In the genomic region with DNA sequence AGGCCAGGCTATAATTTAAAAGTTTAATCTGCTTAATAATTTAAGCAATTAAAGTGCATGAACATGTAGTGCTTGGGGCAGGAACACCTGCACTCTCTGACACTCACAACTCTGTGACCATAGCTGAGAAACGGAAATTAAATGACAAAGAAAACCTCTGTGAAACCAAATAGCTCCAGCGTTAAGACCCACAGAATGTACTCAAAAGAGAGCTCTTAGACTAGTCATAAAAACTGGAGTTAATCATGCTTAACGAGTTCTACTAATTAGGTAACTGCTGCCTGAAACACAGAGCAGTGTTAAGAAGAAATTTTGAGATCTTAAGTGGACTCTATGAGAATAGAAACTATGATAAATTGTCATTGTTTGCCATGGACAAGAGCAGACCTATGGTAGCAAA, we compare ENCODE assay signal across 25 cellular contexts.
DNase-seq lines count a peak whose midpoint lies in the region; ATAC-seq and TF ChIP-seq lines count a peak whose summit lies in the region.
"Had no signal": no experiment of that assay in that cellular context is flagged by ENCODE, and none has a peak within 500 bp of the region (broad histone marks: within the 10 kb centered on the region; RNA-seq: fewer than 3 reads in every experiment).

No MANE protein-coding gene starts in this region.

- H3K36me3 ChIP-seq in HAP-1 (replicated peaks): no peaks in the 10 kb centered on the region
- H3K36me3 ChIP-seq in SU-DHL-6 (ENCODE audit: low read length): no peaks in the 10 kb centered on the region
- H3K36me3 ChIP-seq: prostate gland, SJSA1 had no signal

- peak overlapping the region; percentile 24 for H3K4me2 ChIP-seq in SU-DHL-6 (ENCODE audit: low read depth, low read length, poor library complexity, severe bottlenecking)

- H3K27me3 Mint-ChIP-seq in Calu3 (ENCODE audit: unreplicated experiment): no peaks in the 10 kb centered on the region
- H3K27me3 Mint-ChIP-seq: activated CD4-positive, alpha-beta memory T cell treated with anti-CD3 and anti-CD28 coated beads for 36 hours; activated naive CD8-positive, alpha-beta T cell treated with anti-CD3 and anti-CD28 coated beads, Interleukin-2, amount 10 ng/mL, durations not matched to agents 7 days and 5 days; CD4-positive, alpha-beta T cell; central memory CD8-positive, alpha-beta T cell had no signal

- H3K4me3 ChIP-seq in HAP-1 (no peak overlapping the region), SU-DHL-6 (ENCODE audit: insufficient read depth, low read length, poor library complexity, severe bottlenecking) (no peak overlapping the region)
- H3K4me3 ChIP-seq: prostate gland, SJSA1 had no signal

- TF ChIP-seq CTCF in SU-DHL-6 (IDR thresholded peaks at IDR 0.05; ENCODE audit: insufficient read depth, low read length, poor library complexity, severe bottlenecking) (no peak), Calu3 (IDR thresholded peaks at IDR 0.05; ENCODE audit: unreplicated experiment) (no peak)

- DNase-seq in NCI-H1105 treated with DMSO at 0.1 percent for 48 hours (lab: John Stamatoyannopoulos, UW) (peak; percentile 2), NCI-H1105 (lab: John Stamatoyannopoulos, UW) (no peak), HAP-1 (ENCODE audit: low spot score in 2 of 2) (peak; percentile 33 to 83), hippocampal formation (lab: John Stamatoyannopoulos, UW) (no peak), Calu3 (no peak)
- DNase-seq: activated CD4-positive, alpha-beta memory T cell treated with anti-CD3 and anti-CD28 coated beads for 36 hours; activated naive CD8-positive, alpha-beta T cell treated with anti-CD3 and anti-CD28 coated beads, Interleukin-2, amount 10 ng/mL, durations not matched to agents 7 days and 5 days; CD4-positive, alpha-beta T cell; dermis blood vessel endothelial cell; KBM-7; mammary epithelial cell; NCI-H1694 treated with DMSO at 0.1 percent for 48 hours; NCI-H2171 treated with DMSO at 0.1 percent for 48 hours; NCI-H526; T-helper 1 cell; trophoblast cell had no signal

- no peaks in the 10 kb centered on the region for H3K79me2 ChIP-seq in SU-DHL-6 (ENCODE audit: insufficient read depth, low read length)

- no peak overlapping the region for H3K27ac Mint-ChIP-seq in Calu3 (ENCODE audit: unreplicated experiment)
- H3K27ac Mint-ChIP-seq: activated CD4-positive, alpha-beta memory T cell treated with anti-CD3 and anti-CD28 coated beads for 36 hours; activated naive CD8-positive, alpha-beta T cell treated with anti-CD3 and anti-CD28 coated beads, Interleukin-2, amount 10 ng/mL, durations not matched to agents 7 days and 5 days; activated T-helper 2 cell treated with anti-CD3 and anti-CD28 coated beads, Interferon-gamma antibody, Interleukin-2, Interleukin-4, amounts not matched to agents 10 μg/mL and 5 μg/mL and 100 μg/mL, durations not matched to agents 14 hours and 24 hours and 36 hours; CD4-positive, alpha-beta T cell had no signal

- H4K20me1 ChIP-seq in SU-DHL-6 (ENCODE audit: low read depth, low read length): no peaks in the 10 kb centered on the region

- H3F3A ChIP-seq in SU-DHL-6 (ENCODE audit: insufficient read depth): no peaks in the 10 kb centered on the region

- CTCF ChIA-PET in Calu3 (lab: Charles Lee): no interaction called here

- in situ Hi-C loops in HAP-1 (cut with MboI; ENCODE audit: low sequenced_read_pairs): no loop called here

- ATAC-seq in HG02840 (IDR thresholded peaks at IDR 0.05; ENCODE audit: low FRiP score, unreplicated experiment) (no peak), HG03520 (IDR thresholded peaks at IDR 0.05; ENCODE audit: unreplicated experiment) (no peak)
- ATAC-seq: HCT116 had no signal

- no peaks in the 10 kb centered on the region for H3K4me1 Mint-ChIP-seq in Calu3 (ENCODE audit: low read depth, unreplicated experiment)
- H3K4me1 Mint-ChIP-seq: activated naive CD8-positive, alpha-beta T cell treated with anti-CD3 and anti-CD28 coated beads, Interleukin-2, amount 10 ng/mL, durations not matched to agents 7 days and 5 days had no signal

- H3K9ac ChIP-seq in SU-DHL-6 (ENCODE audit: low read length): no peak overlapping the region

- intact Hi-C loops in Calu3 (cut with micrococcal nuclease; ENCODE audit: unreplicated experiment): no loop called here

- H3K9me2 ChIP-seq in SU-DHL-6 (replicated peaks; ENCODE audit: insufficient read depth, low read length): no peaks in the 10 kb centered on the region

- no peak overlapping the region for H3K4me3 Mint-ChIP-seq in Calu3 (ENCODE audit: low read depth, unreplicated experiment)
- H3K4me3 Mint-ChIP-seq: activated CD4-positive, alpha-beta memory T cell treated with anti-CD3 and anti-CD28 coated beads for 36 hours; activated naive CD8-positive, alpha-beta T cell treated with anti-CD3 and anti-CD28 coated beads, Interleukin-2, amount 10 ng/mL, durations not matched to agents 7 days and 5 days; CD4-positive, alpha-beta T cell; central memory CD8-positive, alpha-beta T cell had no signal

- peak overlapping the region; percentile 55; the same call in 1 of the 2 replicates for H3K27ac ChIP-seq in SU-DHL-6 (ENCODE audit: low read depth, low read length)
- H3K27ac ChIP-seq: 22Rv1, prostate gland, SJSA1 had no signal

- H3K9me3 ChIP-seq in HAP-1: no peaks in the 10 kb centered on the region
- no peaks in the 10 kb centered on the region for H3K9me3 ChIP-seq in SU-DHL-6 (ENCODE audit: insufficient read depth, low read length)
- H3K9me3 ChIP-seq: prostate gland, SJSA1 had no signal

- no TSS peak for BruUV-seq in Calu3 (replicated peaks; lab: Mats Ljungman, UMichigan)

- H3K36me3 Mint-ChIP-seq in Calu3 (ENCODE audit: insufficient read depth, unreplicated experiment): no peaks in the 10 kb centered on the region

- peaks cover 5% of the 10 kb centered on the region for H3K4me1 ChIP-seq in HAP-1
- H3K4me1 ChIP-seq: prostate gland, SJSA1 had no signal

- H3K9me3 Mint-ChIP-seq in Calu3 (ENCODE audit: low read depth, unreplicated experiment): no peaks in the 10 kb centered on the region

- no peaks in the 10 kb centered on the region for H3K27me3 ChIP-seq in HAP-1 (ENCODE audit: low read depth)
- H3K27me3 ChIP-seq in SU-DHL-6 (ENCODE audit: low read length): no peaks in the 10 kb centered on the region
- H3K27me3 ChIP-seq: SJSA1 had no signal

- no peak overlapping the region for H2AFZ ChIP-seq in SU-DHL-6 (ENCODE audit: low read depth, low read length, severe bottlenecking)

Comparison
In these comparisons a context has a peak if more than half of its experiments do, and no peak if none do; other contexts are left out.
1. DNase-seq: peak in NCI-H1105 treated with DMSO at 0.1 percent for 48 hours (single experiment) and HAP-1 (2 of 2); none in NCI-H1105 (single experiment), hippocampal formation (0 of 2) and Calu3 (single experiment).